Comparison of ENCODE assay signal across 35 cellular contexts in genomic region chr18:2368102-2368501, GRCh38.
A peak's percentile ranks its signal among the peaks of the same experiment; 100 is the strongest.
DNase-seq lines count a peak whose midpoint lies in the region; ATAC-seq and TF ChIP-seq lines count a peak whose summit lies in the region.
"Had no signal": no experiment of that assay in that cellular context is flagged by ENCODE, and none has a peak within 500 bp of the region (broad histone marks: within the 10 kb centered on the region; RNA-seq: fewer than 3 reads in every experiment).

No MANE protein-coding gene starts in this region.

- no peaks in the 10 kb centered on the region for H3K4me1 ChIP-seq in OCI-LY7 (ENCODE audit: insufficient read depth, low read length, poor library complexity, severe bottlenecking)
- H3K4me1 ChIP-seq: A549; BE2C; BLaER1; BLaER1 treated with 17β-estradiol and CSF1 and Interleukin-3, amounts not matched to agents 10 nM and 100 nM; Caco-2 had no signal

- no peaks in the 10 kb centered on the region; the same call in 1 of the 2 replicates for H3K9me2 ChIP-seq in OCI-LY7 (ENCODE audit: insufficient read depth, low read length)

- no peaks in the 10 kb centered on the region for H3K9me3 Mint-ChIP-seq in natural killer cell
- H3K9me3 Mint-ChIP-seq in activated T-helper 17 cell treated with anti-CD3 and anti-CD28 coated beads, Interleukin-2, amount 50 U/mL, for 72 hours: no peaks in the 10 kb centered on the region
- H3K9me3 Mint-ChIP-seq: CD8-positive, alpha-beta T cell had no signal

- no peak overlapping the region for H3K27ac ChIP-seq in OCI-LY7 (ENCODE audit: low read depth, low read length, poor library complexity, severe bottlenecking)
- H3K27ac ChIP-seq: 22Rv1; A549; BLaER1; BLaER1 treated with 17β-estradiol and CSF1 and Interleukin-3, amounts not matched to agents 10 nM and 100 nM; C4-2B had no signal

- no peaks in the 10 kb centered on the region for H3K9me3 ChIP-seq in OCI-LY7 (ENCODE audit: low read length)
- H3K9me3 ChIP-seq: A549, BE2C, Caco-2 had no signal

- H3K4me2 ChIP-seq in OCI-LY7 (ENCODE audit: low read length): no peak overlapping the region
- H3K4me2 ChIP-seq: A549; BLaER1; BLaER1 treated with 17β-estradiol and CSF1 and Interleukin-3, amounts not matched to agents 10 nM and 100 nM had no signal

- DNase-seq in kidney tubule cell (ENCODE audit: low spot score): peak; percentile 52
- DNase-seq in renal cortical epithelial cell (ENCODE audit: low read depth): peak; percentile 14
- no peak for DNase-seq in natural killer cell
- no peak for DNase-seq in OCI-LY7 (ENCODE audit: low spot score)
- no peak for DNase-seq in activated T-cell treated with anti-CD3 and anti-CD28 coated beads, Interleukin-2, amount 50 U/mL, for 1 hour
- DNase-seq: 8988T; ACHN; AML-193; BE2C; C1 segment of cervical spinal cord; Caco-2; Calu3; CD4-positive, alpha-beta memory T cell; CD4-positive, alpha-beta T cell; CD4-positive, CD25-positive, alpha-beta regulatory T cell; CD8-positive, alpha-beta memory T cell; CD8-positive, alpha-beta T cell; COR-L47; DMS 273 treated with DMSO at 0.1 percent for 48 hours; DMS153; DMS53; DMS79; DMS79 treated with DMSO at 0.1 percent for 48 hours; DND-41; EL had no signal

- intact Hi-C loops in natural killer cell (cut with micrococcal nuclease) (no loop called here), OCI-LY7 (cut with micrococcal nuclease; ENCODE audit: unreplicated experiment) (no loop called here)

- POLR2A ChIA-PET in OCI-LY7 (lab: Charles Lee): interaction anchor here (0.6 kb wide), 1 partner anchor 43 kb away, joined by 4 read pairs; no protein-coding TSS in a partner anchor

- no peaks in the 10 kb centered on the region for H3K79me2 ChIP-seq in OCI-LY7 (ENCODE audit: insufficient read depth, low read depth, low read length)

- BruUV-seq in OCI-LY7 (replicated peaks; lab: Mats Ljungman, UMichigan): no TSS peak

- no peak overlapping the region for H3K27ac Mint-ChIP-seq in natural killer cell
- no peak overlapping the region for H3K27ac Mint-ChIP-seq in activated T-helper 17 cell treated with anti-CD3 and anti-CD28 coated beads, Interleukin-2, amount 50 U/mL, for 72 hours
- H3K27ac Mint-ChIP-seq: B cell; CD4-positive, alpha-beta memory T cell; CD4-positive, alpha-beta T cell; CD4-positive, CD25-positive, alpha-beta regulatory T cell; CD8-positive, alpha-beta memory T cell; CD8-positive, alpha-beta T cell had no signal

- H3K27me3 Mint-ChIP-seq in natural killer cell (ENCODE audit: low read depth in 2 of 2): peaks cover 0 to 6% of the 10 kb centered on the region in 2 donors
- H3K27me3 Mint-ChIP-seq in activated T-helper 17 cell treated with anti-CD3 and anti-CD28 coated beads, Interleukin-2, amount 50 U/mL, for 72 hours: peaks cover 25% of the 10 kb centered on the region

- no peaks in the 10 kb centered on the region for H3K36me3 Mint-ChIP-seq in natural killer cell
- H3K36me3 Mint-ChIP-seq in activated T-helper 17 cell treated with anti-CD3 and anti-CD28 coated beads, Interleukin-2, amount 50 U/mL, for 72 hours (ENCODE audit: low read depth): no peaks in the 10 kb centered on the region
- H3K36me3 Mint-ChIP-seq: CD14-positive monocyte; CD4-positive, alpha-beta memory T cell; CD4-positive, CD25-positive, alpha-beta regulatory T cell; CD8-positive, alpha-beta memory T cell; CD8-positive, alpha-beta T cell had no signal

- no peak overlapping the region; the same call in 1 of the 2 replicates for H2AFZ ChIP-seq in OCI-LY7 (ENCODE audit: low read length)

- H3K36me3 ChIP-seq in OCI-LY7 (ENCODE audit: insufficient read depth, low read length): no peaks in the 10 kb centered on the region
- H3K36me3 ChIP-seq: BE2C; BLaER1; BLaER1 treated with 17β-estradiol and CSF1 and Interleukin-3, amounts not matched to agents 10 nM and 100 nM had no signal

- no peaks in the 10 kb centered on the region for H4K20me1 ChIP-seq in OCI-LY7 (ENCODE audit: insufficient read depth, low read length)
- H4K20me1 ChIP-seq: BLaER1; BLaER1 treated with 17β-estradiol and CSF1 and Interleukin-3, amounts not matched to agents 10 nM and 100 nM had no signal

- H3K4me1 Mint-ChIP-seq in natural killer cell: no peaks in the 10 kb centered on the region
- no peaks in the 10 kb centered on the region for H3K4me1 Mint-ChIP-seq in activated T-helper 17 cell treated with anti-CD3 and anti-CD28 coated beads, Interleukin-2, amount 50 U/mL, for 72 hours
- H3K4me1 Mint-ChIP-seq: B cell; CD14-positive monocyte; CD4-positive, alpha-beta memory T cell; CD4-positive, CD25-positive, alpha-beta regulatory T cell; CD8-positive, alpha-beta memory T cell had no signal

- TF ChIP-seq CTCF in natural killer cell (IDR thresholded peaks at IDR 0.05): no peak
- TF ChIP-seq CTCF in OCI-LY7 (conservative IDR thresholded peaks at IDR 0.05; ENCODE audit: low read length): no peak

- H3K4me3 Mint-ChIP-seq in natural killer cell: no peak overlapping the region
- no peak overlapping the region for H3K4me3 Mint-ChIP-seq in activated T-helper 17 cell treated with anti-CD3 and anti-CD28 coated beads, Interleukin-2, amount 50 U/mL, for 72 hours
- H3K4me3 Mint-ChIP-seq: B cell; CD14-positive monocyte; CD4-positive, alpha-beta memory T cell; CD4-positive, alpha-beta T cell; CD4-positive, CD25-positive, alpha-beta regulatory T cell; CD8-positive, alpha-beta memory T cell; CD8-positive, alpha-beta T cell had no signal

- ATAC-seq in GM18907 (IDR thresholded peaks at IDR 0.05; ENCODE audit: unreplicated experiment) (peak; percentile 52), GM18909 (IDR thresholded peaks at IDR 0.05; ENCODE audit: poor library complexity, unreplicated experiment) (peak; percentile 55), natural killer cell (no peak)
- no peak for ATAC-seq in activated T-helper 17 cell treated with anti-CD3 and anti-CD28 coated beads, Interleukin-2, amount 50 U/mL, for 72 hours (replicated peaks)
- ATAC-seq: A549; CD8-positive, alpha-beta T cell had no signal

- no peak overlapping the region for H3K4me3 ChIP-seq in OCI-LY7 (ENCODE audit: low read depth, low read length, poor library complexity, severe bottlenecking)
- H3K4me3 ChIP-seq: A549; BLaER1; BLaER1 treated with 17β-estradiol and CSF1 and Interleukin-3, amounts not matched to agents 10 nM and 100 nM had no signal

- CTCF ChIA-PET in OCI-LY7 (lab: Charles Lee; ENCODE audit: unreplicated experiment): no interaction called here

Comparison
In these comparisons a context has a peak if more than half of its experiments do, and no peak if none do; other contexts are left out.
1. ATAC-seq: peak in GM18907 (single experiment) and GM18909 (single experiment); none in natural killer cell (0 of 3) and activated T-helper 17 cell treated with anti-CD3 and anti-CD28 coated beads, Interleukin-2, amount 50 U/mL, for 72 hours (single experiment).
2. DNase-seq: peak in kidney tubule cell (single experiment) and renal cortical epithelial cell (single experiment); none in natural killer cell (single experiment), OCI-LY7 (single experiment) and activated T-cell treated with anti-CD3 and anti-CD28 coated beads, Interleukin-2, amount 50 U/mL, for 1 hour (single experiment).